In genomic region chr4:70023218-70023617, GRCh38 we compare ENCODE assay signal across 8 cellular contexts. TPM values are rescaled to one million over a fixed set of nuclear protein-coding genes. Genes with fewer than 3 reads are reported as not detected.
"Had no signal": no experiment of that assay in that cellular context is flagged by ENCODE, and none has a peak within 500 bp of the region (broad histone marks: within the 10 kb centered on the region; RNA-seq: fewer than 3 reads in every experiment).

No MANE protein-coding gene starts in this region.

- H3K27me3 Mint-ChIP-seq: IgD-negative memory B cell had no signal

- H3K27ac ChIP-seq: HL-60 had no signal

- DNase-seq: IMR-90, KBM-7 had no signal

- H3K4me3 Mint-ChIP-seq: IgD-negative memory B cell had no signal

- H3K36me3 Mint-ChIP-seq: IgD-negative memory B cell had no signal

- H3K4me1 Mint-ChIP-seq: IgD-negative memory B cell had no signal

- H3K4me3 ChIP-seq: K562 had no signal

- ATAC-seq: HepG2, K562 had no signal

- H3K27ac Mint-ChIP-seq: IgD-negative memory B cell had no signal

RNA-seq across cellular contexts. Expression of gene HTN3, which starts 5.0 kb away (rescaled TPM):
- total RNA-seq: HepG2, HT-29, IMR-90, K562 had no signal
- polyA plus RNA-seq: HepG2, IgD-negative memory B cell, IMR-90, K562 had no signal

RNA-seq across cellular contexts. Expression of gene HTN1, which starts 27.0 kb away (rescaled TPM):
- total RNA-seq: HepG2, HT-29, IMR-90, K562 had no signal
- polyA plus RNA-seq: IgD-negative memory B cell, IMR-90, K562 had no signal

RNA-seq across cellular contexts. Expression of gene STATH, which starts 27.5 kb away (rescaled TPM):
- total RNA-seq: HepG2, HT-29, HT1080, IMR-90, K562 had no signal
- polyA plus RNA-seq: HepG2, IgD-negative memory B cell, IMR-90, K562 had no signal

RNA-seq across cellular contexts. Expression of gene CSN2, which starts 57.7 kb away (rescaled TPM):
- total RNA-seq: HepG2, HT-29, HT1080, IMR-90, K562 had no signal
- polyA plus RNA-seq: IgD-negative memory B cell, IMR-90, K562 had no signal
